In the genomic region with DNA sequence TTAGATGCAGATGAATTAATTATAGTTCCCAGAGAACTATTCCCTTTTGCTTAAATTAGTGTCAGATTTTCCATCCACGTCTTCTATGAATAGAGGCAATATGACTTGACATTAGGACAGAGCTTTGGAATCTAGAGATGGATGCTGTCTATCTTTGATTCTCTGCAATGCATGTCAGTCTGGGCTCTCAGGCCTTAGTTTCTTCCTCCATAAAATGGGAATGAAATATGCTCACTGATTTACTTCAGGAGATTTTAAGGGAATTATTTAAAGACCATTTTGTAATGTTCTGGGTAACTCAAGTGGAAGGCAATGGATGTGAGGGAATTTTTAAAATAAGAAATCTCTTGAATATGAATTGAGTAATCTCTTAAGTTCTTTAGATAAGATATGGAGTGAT, we compare ENCODE assay signal across 28 cellular contexts.
"Had no signal": no experiment of that assay in that cellular context is flagged by ENCODE, and none has a peak within 500 bp of the region (broad histone marks: within the 10 kb centered on the region; RNA-seq: fewer than 3 reads in every experiment).

No MANE protein-coding gene starts in this region.

- ATAC-seq: effector memory CD8-positive, alpha-beta T cell; esophagus mucosa; gastrocnemius medialis; heart right ventricle; left cardiac atrium; left lung; left ventricle myocardium superior; lower lobe of right lung; mucosa of descending colon had no signal

- H3K9me3 Mint-ChIP-seq: effector memory CD8-positive, alpha-beta T cell had no signal

- H3K4me3 ChIP-seq: colonic mucosa, esophagus squamous epithelium, gastrocnemius medialis, heart right ventricle, left lung, lower lobe of right lung, mucosa of descending colon had no signal

- FAIRE-seq: endometrium, islet of Langerhans, keratinocyte had no signal

- H3K27ac Mint-ChIP-seq: dendritic cell treated with granulocyte-macrophage colony-stimulating factor and Interleukin-4, amounts not matched to agents 40 ng/mL and 50 ng/mL, for 4 days; effector memory CD8-positive, alpha-beta T cell; endodermal cell; mesothelial cell of epicardium; naive B cell had no signal

- H3K27ac ChIP-seq: colonic mucosa, epithelial cell of prostate, esophagus squamous epithelium, heart right ventricle, left lung, lower lobe of right lung had no signal

- DNase-seq: colonic mucosa; cortex of kidney; effector CD8-positive, alpha-beta T cell; effector memory CD8-positive, alpha-beta T cell; endodermal cell; erythroblast; esophagus squamous epithelium; foreskin fibroblast; foreskin melanocyte; gastrocnemius medialis; glutamatergic neuron; head of caudate nucleus; heart right ventricle; hippocampal formation; left cardiac atrium; left lung; left ventricle myocardium superior; lower lobe of right lung; mesenchymal stem cell; mucosa of descending colon; naive B cell had no signal

- H3K4me1 ChIP-seq: colonic mucosa had no signal

- H3K4me3 Mint-ChIP-seq: dendritic cell treated with granulocyte-macrophage colony-stimulating factor and Interleukin-4, amounts not matched to agents 40 ng/mL and 50 ng/mL, for 4 days; effector memory CD8-positive, alpha-beta T cell; endodermal cell; mesothelial cell of epicardium; naive B cell had no signal

- H3K9me3 ChIP-seq: colonic mucosa, esophagus squamous epithelium, gastrocnemius medialis, left lung, lower lobe of right lung, mucosa of descending colon had no signal

- H3K27me3 ChIP-seq: colonic mucosa, esophagus squamous epithelium, gastrocnemius medialis, heart right ventricle, left lung had no signal

- H3K27me3 Mint-ChIP-seq: dendritic cell treated with granulocyte-macrophage colony-stimulating factor and Interleukin-4, amounts not matched to agents 40 ng/mL and 50 ng/mL, for 4 days; naive B cell had no signal

- H3K36me3 ChIP-seq: colonic mucosa had no signal
